ENCODE assay signal across 8 cellular contexts in the genomic region with DNA sequence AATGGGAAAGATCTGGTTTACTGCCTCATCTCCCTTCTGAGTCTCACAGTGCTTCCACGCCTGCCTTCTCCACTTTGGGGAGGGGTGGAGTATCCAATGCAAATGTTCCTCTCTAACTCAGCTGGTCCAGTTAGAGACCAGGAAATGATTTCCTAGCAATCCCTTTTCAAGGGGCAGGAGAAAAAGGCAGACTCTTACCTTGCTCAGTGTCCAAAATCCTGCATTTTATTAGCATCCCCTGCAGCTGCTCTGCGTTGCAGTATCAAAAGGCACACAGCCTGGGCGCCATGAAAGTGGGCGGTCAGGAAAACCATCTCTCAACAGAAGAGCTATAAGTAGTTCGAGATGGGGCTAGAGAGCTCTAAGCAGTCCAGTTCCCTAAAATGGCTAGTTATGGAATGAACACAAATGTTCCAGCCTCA.
DNase-seq lines count a peak whose midpoint lies in the region; ATAC-seq, FAIRE-seq and TF ChIP-seq lines count a peak whose summit lies in the region.

No MANE protein-coding gene starts in this region.

- TF ChIP-seq POLR2A in HepG2 (IDR thresholded peaks at IDR 0.05; ENCODE audit: insufficient read depth in 1 of 2, low read depth in 2 of 2, low read length in 2 of 2) (no peak), vagina (IDR thresholded peaks at IDR 0.05) (no peak)

- H3K4me3 Mint-ChIP-seq in naive B cell = peak overlapping the region in 7 of 8 donors; percentile 54 to 98 (median 92)

- TF ChIP-seq CTCF in liver (IDR thresholded peaks at IDR 0.05; ENCODE audit: low read depth, low read length, missing input control) (no peak), HepG2 (CRISPR knock-in tag; IDR thresholded peaks at IDR 0.05) (no peak), brain microvascular endothelial cell (IDR thresholded peaks at IDR 0.05; ENCODE audit: low read depth, low read length, missing control alignments) (no peak), vagina (IDR thresholded peaks at IDR 0.05) (no peak)

- 81% methylated on average over 5 of the region's 5 CpGs for WGBS in liver
- 95% methylated on average over 5 of the region's 5 CpGs for WGBS in HepG2 (ENCODE audit: low lambda C conversion rate)

- H3K4me1 ChIP-seq in liver (ENCODE audit: control insufficient read depth in 4 of 4, insufficient read depth in 4 of 4, low read length in 3 of 4) (peaks cover 5 to 78% (median 54%) of the 10 kb centered on the region in 4 donors), HepG2 (ENCODE audit: insufficient read depth, low read length) (peaks cover 84% of the 10 kb centered on the region), vagina (peaks cover 49% of the 10 kb centered on the region)

- DNase-seq in HepG2 (ENCODE audit: low spot score) (no peak), brain microvascular endothelial cell (no peak), naive B cell (no peak), vagina (ENCODE audit: extremely low spot score in 2 of 2) (no peak), CD1c-positive myeloid dendritic cell (ENCODE audit: extremely low spot score) (no peak)
- DNase-seq in stimulated activated CD4-positive, alpha-beta T cell treated with anti-CD3 and anti-CD28 coated beads, Interleukin-15, amount 100 ng/mL, for 24 hours = no peak

- peaks cover 53 to 81% (median 73%) of the 10 kb centered on the region in 3 donors for H3K4me1 Mint-ChIP-seq in naive B cell

- H3K27ac Mint-ChIP-seq in naive B cell = peak overlapping the region in 5 of 6 donors; percentile 93 to 99 (median 97)

- no peak overlapping the region for H2AFZ ChIP-seq in HepG2 (ENCODE audit: low read length)

- H3K4me3 ChIP-seq in liver (ENCODE audit: low read depth in 1 of 3, low read length in 3 of 3) (no peak overlapping the region), HepG2 (replicated peaks in 1 of 3; ENCODE audit: insufficient read depth in 1 of 3, low read depth in 2 of 3, low read length in 3 of 3) (no peak overlapping the region), brain microvascular endothelial cell (ENCODE audit: low read depth, low read length) (no peak overlapping the region), vagina (no peak overlapping the region)

- H3K27ac ChIP-seq in liver (ENCODE audit: low read depth in 1 of 2, low read length in 2 of 2) (peak overlapping the region; percentile 48 to 89), HepG2 (ENCODE audit: extremely low read length, insufficient read depth, low read length) (no peak overlapping the region), brain microvascular endothelial cell (peak overlapping the region; percentile 96), vagina (peak overlapping the region; percentile 91)

- intact Hi-C loops in HepG2 (cut with micrococcal nuclease; ENCODE audit: unreplicated experiment) = no loop called here
- intact Hi-C loops in vagina (cut with DNase I) = loop anchor here (10.0 kb wide), 1 partner anchor 67 kb away; no protein-coding TSS in a partner anchor

- H3K9ac ChIP-seq in liver (ENCODE audit: low read depth in 1 of 2, low read length in 2 of 2) (no peak overlapping the region), HepG2 (ENCODE audit: insufficient read depth, low read depth, low read length) (no peak overlapping the region)

- POLR2A ChIA-PET in HepG2 (lab: Yijun Ruan, JAX) = interaction anchor here (1.0 to 1.6 kb wide), 5 partner anchors 14 to 113 kb away, joined by 3 to 4 read pairs (median 3); no protein-coding TSS in a partner anchor

- H3K36me3 ChIP-seq in liver (ENCODE audit: control insufficient read depth in 4 of 4, insufficient read depth in 3 of 4, low read depth in 1 of 4, low read length in 3 of 4) (no peaks in the 10 kb centered on the region), HepG2 (replicated peaks in 1 of 2; ENCODE audit: control insufficient read depth in 1 of 2, insufficient read depth in 2 of 2, low read length in 2 of 2) (no peaks in the 10 kb centered on the region), brain microvascular endothelial cell (replicated peaks) (no peaks in the 10 kb centered on the region), vagina (no peaks in the 10 kb centered on the region)

- no peak for TF ChIP-seq EP300 in HepG2 (IDR thresholded peaks at IDR 0.05; ENCODE audit: low read depth in 2 of 2, low read length in 2 of 2)
- TF ChIP-seq EP300 in HepG2 (CRISPR knock-in tag; IDR thresholded peaks at IDR 0.05; ENCODE audit: borderline replicate concordance) = no peak

- TF ChIP-seq RAD21 in liver (IDR thresholded peaks at IDR 0.05) (no peak), HepG2 (CRISPR knock-in tag; IDR thresholded peaks at IDR 0.05) (no peak)

- BruUV-seq in HepG2 (replicated peaks; lab: Mats Ljungman, UMichigan) = no TSS peak

- no peaks in the 10 kb centered on the region for H4K20me1 ChIP-seq in HepG2 (ENCODE audit: insufficient read depth, low read length)

- no peaks in the 10 kb centered on the region for H3K36me3 Mint-ChIP-seq in naive B cell

- CTCF ChIA-PET in HepG2 (lab: Yijun Ruan, JAX; ENCODE audit: low intra/inter-chr PET ratio, low total read pairs) = no interaction called here

- in situ Hi-C loops in HepG2 (cut with HindIII; ENCODE audit: extremely low pct_ligation_motif_present, low pct_unique_long_range_greater_than_20kb) (no loop called here), brain microvascular endothelial cell (cut with HindIII; ENCODE audit: low pct_ligation_motif_present, low sequenced_read_pairs) (no loop called here)

- no peak for FAIRE-seq in HepG2 (lab: Jason Lieb, UNC)

- H3K79me2 ChIP-seq in HepG2 (ENCODE audit: insufficient read depth, low read length) = peaks cover 4% of the 10 kb centered on the region

- no peak for ATAC-seq in HepG2
- ATAC-seq in naive B cell (ENCODE audit: low read depth in 2 of 2) = no peak
- ATAC-seq in GM21723 (IDR thresholded peaks at IDR 0.05; ENCODE audit: unreplicated experiment) = no peak

- no peaks in the 10 kb centered on the region for H3K27me3 ChIP-seq in liver (ENCODE audit: control insufficient read depth in 4 of 4, insufficient read depth in 4 of 4, low read length in 3 of 4)
- H3K27me3 ChIP-seq in HepG2 (ENCODE audit: control insufficient read depth in 1 of 2, insufficient read depth in 2 of 2, low read length in 2 of 2) = no peaks in the 10 kb centered on the region
- no peaks in the 10 kb centered on the region for H3K27me3 ChIP-seq in brain microvascular endothelial cell (replicated peaks)
- H3K27me3 ChIP-seq in vagina = no peaks in the 10 kb centered on the region

- H3K9me3 ChIP-seq in liver (ENCODE audit: control insufficient read depth in 4 of 4, low read length in 3 of 4) (no peaks in the 10 kb centered on the region), HepG2 (ENCODE audit: low read length) (no peaks in the 10 kb centered on the region), vagina (no peaks in the 10 kb centered on the region)

- no peak overlapping the region for H3K4me2 ChIP-seq in HepG2 (ENCODE audit: low read depth, low read length)

- H3K9me3 Mint-ChIP-seq in naive B cell = no peaks in the 10 kb centered on the region

- H3K27me3 Mint-ChIP-seq in naive B cell = no peaks in the 10 kb centered on the region

TF ChIP-seq in liver, 16 proteins besides CTCF, POLR2A, EP300 and RAD21 (continues in another document):
- no peak for TF ChIP-seq FOXA2 (IDR thresholded peaks at IDR 0.05)
- no peak for TF ChIP-seq ZBTB33 (IDR thresholded peaks at IDR 0.05)
- TF ChIP-seq ATF3 (IDR thresholded peaks at IDR 0.05) = no peak
- no peak for TF ChIP-seq RXRA (IDR thresholded peaks at IDR 0.05)
- TF ChIP-seq YY1 (IDR thresholded peaks at IDR 0.05) = no peak
- no peak for TF ChIP-seq JUND (IDR thresholded peaks at IDR 0.05)
- TF ChIP-seq FOXA1 (IDR thresholded peaks at IDR 0.05) = no peak
- no peak for TF ChIP-seq HNF4G (IDR thresholded peaks at IDR 0.05)

TF ChIP-seq in HepG2, 621 proteins besides CTCF, POLR2A, EP300 and RAD21 (continues in another document):
- TF ChIP-seq JUND (CRISPR knock-in tag; IDR thresholded peaks at IDR 0.05) (no peak), REL (CRISPR knock-in tag; conservative IDR thresholded peaks at IDR 0.05) (no peak), ZFP37 (CRISPR knock-in tag; IDR thresholded peaks at IDR 0.05; ENCODE audit: borderline replicate concordance) (no peak), ARID4A (CRISPR knock-in tag; IDR thresholded peaks at IDR 0.05; ENCODE audit: borderline replicate concordance) (no peak)
- TF ChIP-seq, protein P1, sequence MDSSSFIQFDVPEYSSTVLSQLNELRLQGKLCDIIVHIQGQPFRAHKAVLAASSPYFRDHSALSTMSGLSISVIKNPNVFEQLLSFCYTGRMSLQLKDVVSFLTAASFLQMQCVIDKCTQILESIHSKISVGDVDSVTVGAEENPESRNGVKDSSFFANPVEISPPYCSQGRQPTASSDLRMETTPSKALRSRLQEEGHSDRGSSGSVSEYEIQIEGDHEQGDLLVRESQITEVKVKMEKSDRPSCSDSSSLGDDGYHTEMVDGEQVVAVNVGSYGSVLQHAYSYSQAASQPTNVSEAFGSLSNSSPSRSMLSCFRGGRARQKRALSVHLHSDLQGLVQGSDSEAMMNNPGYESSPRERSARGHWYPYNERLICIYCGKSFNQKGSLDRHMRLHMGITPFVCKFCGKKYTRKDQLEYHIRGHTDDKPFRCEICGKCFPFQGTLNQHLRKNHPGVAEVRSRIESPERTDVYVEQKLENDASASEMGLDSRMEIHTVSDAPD (CRISPR knock-in tag; IDR thresholded peaks at IDR 0.05) = no peak
